Comparison of ENCODE assay signal across 33 cellular contexts in genomic region chr3:183687705-183688104, GRCh38. TPM values are rescaled to one million over a fixed set of nuclear protein-coding genes. Genes with fewer than 3 reads are reported as not detected.
A peak's percentile ranks its signal among the peaks of the same experiment; 100 is the strongest.
DNase-seq lines count a peak whose midpoint lies in the region; ATAC-seq, FAIRE-seq and TF ChIP-seq lines count a peak whose summit lies in the region.
"Had no signal": no experiment of that assay in that cellular context is flagged by ENCODE, and none has a peak within 500 bp of the region (broad histone marks: within the 10 kb centered on the region; RNA-seq: fewer than 3 reads in every experiment).

No MANE protein-coding gene starts in this region.

- H3K9ac ChIP-seq in mammary epithelial cell (ENCODE audit: insufficient read depth, low read length), result no peak overlapping the region
- H3K9ac ChIP-seq in K562 (ENCODE audit: insufficient read depth in 1 of 2, low read depth in 2 of 2, low read length in 2 of 2), result no peak overlapping the region
- H3K9ac ChIP-seq: BLaER1; BLaER1 treated with 17β-estradiol and CSF1 and Interleukin-3, amounts not matched to agents 10 nM and 100 nM had no signal

- no peak overlapping the region for H3K27ac ChIP-seq in mammary epithelial cell (ENCODE audit: insufficient read depth, low read depth, low read length)
- no peak overlapping the region for H3K27ac ChIP-seq in K562 (ENCODE audit: extremely low read depth, low read depth, low read length)
- no peak overlapping the region for H3K27ac ChIP-seq in CD4-positive, alpha-beta T cell (ENCODE audit: low read depth, low read length)
- H3K27ac ChIP-seq: 22Rv1; A549; BLaER1; BLaER1 treated with 17β-estradiol and CSF1 and Interleukin-3, amounts not matched to agents 10 nM and 100 nM had no signal

- POLR2A ChIA-PET in MCF 10A (lab: Yijun Ruan, JAX), result interaction anchor here (0.6 to 2.6 kb wide), 4 partner anchors 9 to 30 kb away, joined by 3 to 13 read pairs (median 4); partner anchors contain the start of gene YEATS2
- POLR2A ChIA-PET in K562 (lab: Yijun Ruan, JAX), result interaction anchor here (0.8 kb wide), 1 partner anchor 38 kb away, joined by 3 read pairs; no protein-coding TSS in a partner anchor
- POLR2A ChIA-PET in CD4-positive, alpha-beta T cell (lab: Charles Lee), result interaction anchor here (1.5 kb wide), 1 partner anchor 10 kb away, joined by 6 read pairs; the partner anchor contains the start of gene YEATS2

- H4K20me1 ChIP-seq in mammary epithelial cell (ENCODE audit: insufficient read depth, low read length) (no peaks in the 10 kb centered on the region), K562 (replicated peaks; ENCODE audit: control insufficient read depth, insufficient read depth, low read length) (no peaks in the 10 kb centered on the region)
- H4K20me1 ChIP-seq: BLaER1 had no signal

- H3K4me3 Mint-ChIP-seq in MCF 10A (ENCODE audit: unreplicated experiment) (no peak overlapping the region), neural crest cell (no peak overlapping the region)
- H3K4me3 Mint-ChIP-seq in CD4-positive, alpha-beta T cell, result no peak overlapping the region
- H3K4me3 Mint-ChIP-seq: B cell; CD14-positive monocyte; CD4-positive, alpha-beta memory T cell; CD4-positive, CD25-positive, alpha-beta regulatory T cell; CD8-positive, alpha-beta memory T cell; CD8-positive, alpha-beta T cell had no signal

- TF ChIP-seq EP300 in K562 (IDR thresholded peaks at IDR 0.05; ENCODE audit: low read length), result no peak

- H3K79me2 ChIP-seq in mammary epithelial cell (ENCODE audit: insufficient read depth, low read length) (no peaks in the 10 kb centered on the region), K562 (ENCODE audit: control insufficient read depth, insufficient read depth, low read length) (no peaks in the 10 kb centered on the region)

- no peak for FAIRE-seq in K562 (lab: Jason Lieb, UNC)
- FAIRE-seq: A204.1, A549, D721Med had no signal

- H3K27me3 ChIP-seq in mammary epithelial cell (ENCODE audit: insufficient read depth, low read length) (no peaks in the 10 kb centered on the region), K562 (ENCODE audit: control insufficient read depth in 2 of 2, insufficient read depth in 2 of 2, low read length in 2 of 2) (no peaks in the 10 kb centered on the region)
- H3K27me3 ChIP-seq in CD4-positive, alpha-beta T cell (ENCODE audit: control insufficient read depth, insufficient read depth, low read length), result no peaks in the 10 kb centered on the region
- H3K27me3 ChIP-seq: BE2C; BLaER1; BLaER1 treated with 17β-estradiol and CSF1 and Interleukin-3, amounts not matched to agents 10 nM and 100 nM had no signal

- intact Hi-C loops in MCF 10A (cut with micrococcal nuclease), result no loop called here
- intact Hi-C loops in mammary epithelial cell (cut with micrococcal nuclease), result no loop called here
- intact Hi-C loops in K562 (cut with micrococcal nuclease), result no loop called here
- intact Hi-C loops in CD4-positive, alpha-beta T cell (cut with DNase I, micrococcal nuclease), result no loop called here

- H2AFZ ChIP-seq in mammary epithelial cell (ENCODE audit: low read depth, low read length) (no peak overlapping the region), K562 (ENCODE audit: low read depth, low read length) (no peak overlapping the region)

- H3K4me1 Mint-ChIP-seq in MCF 10A (ENCODE audit: insufficient read depth, unreplicated experiment), result no peaks in the 10 kb centered on the region
- H3K4me1 Mint-ChIP-seq in neural crest cell, result peaks cover 4% of the 10 kb centered on the region
- no peaks in the 10 kb centered on the region for H3K4me1 Mint-ChIP-seq in CD4-positive, alpha-beta T cell (ENCODE audit: low read depth)
- H3K4me1 Mint-ChIP-seq: B cell; CD8-positive, alpha-beta memory T cell had no signal

- DNase-seq in MCF 10A (ENCODE audit: unreplicated experiment) (no peak), mammary epithelial cell (no peak), K562 (ENCODE audit: extremely low read depth in 1 of 4, low spot score in 3 of 4) (no peak), neural crest cell (ENCODE audit: low read depth, low spot score) (no peak)
- no peak for DNase-seq in CD4-positive, alpha-beta T cell
- DNase-seq: 8988T; ACHN; AML-193; BE2C; C1 segment of cervical spinal cord; Caco-2; Calu3; CD4-positive, alpha-beta memory T cell; CD4-positive, CD25-positive, alpha-beta regulatory T cell; CD8-positive, alpha-beta memory T cell; CD8-positive, alpha-beta T cell; COR-L47; DMS 273 treated with DMSO at 0.1 percent for 48 hours; DMS153; DMS53; DMS79; DMS79 treated with DMSO at 0.1 percent for 48 hours; DND-41; EL had no signal

- BruUV-seq in MCF 10A (replicated peaks; lab: Mats Ljungman, UMichigan) (no TSS peak), mammary epithelial cell (replicated peaks; lab: Mats Ljungman, UMichigan) (no TSS peak), K562 (replicated peaks; lab: Mats Ljungman, UMichigan) (no TSS peak)

- H3K4me2 ChIP-seq in mammary epithelial cell (ENCODE audit: insufficient read depth, low read depth, low read length) (no peak overlapping the region), K562 (ENCODE audit: insufficient read depth, low read length) (no peak overlapping the region)
- H3K4me2 ChIP-seq: A549; BLaER1; BLaER1 treated with 17β-estradiol and CSF1 and Interleukin-3, amounts not matched to agents 10 nM and 100 nM had no signal

- peak overlapping the region; percentile 59 for H3K27ac Mint-ChIP-seq in MCF 10A (ENCODE audit: low read depth, unreplicated experiment)
- peak overlapping the region; percentile 57 for H3K27ac Mint-ChIP-seq in neural crest cell (ENCODE audit: unreplicated experiment)
- no peak overlapping the region for H3K27ac Mint-ChIP-seq in CD4-positive, alpha-beta T cell
- H3K27ac Mint-ChIP-seq: B cell; CD14-positive monocyte; CD4-positive, alpha-beta memory T cell; CD4-positive, CD25-positive, alpha-beta regulatory T cell; CD8-positive, alpha-beta memory T cell; CD8-positive, alpha-beta T cell had no signal

- H3K9me3 Mint-ChIP-seq in MCF 10A (ENCODE audit: unreplicated experiment) (no peaks in the 10 kb centered on the region), neural crest cell (no peaks in the 10 kb centered on the region)
- H3K9me3 Mint-ChIP-seq in CD4-positive, alpha-beta T cell, result no peaks in the 10 kb centered on the region
- H3K9me3 Mint-ChIP-seq: CD4-positive, CD25-positive, alpha-beta regulatory T cell; CD8-positive, alpha-beta memory T cell; CD8-positive, alpha-beta T cell had no signal

- no peaks in the 10 kb centered on the region for H3K36me3 ChIP-seq in mammary epithelial cell (ENCODE audit: insufficient read depth, low read length)
- H3K36me3 ChIP-seq in K562 (ENCODE audit: control insufficient read depth, insufficient read depth, low read length), result no peaks in the 10 kb centered on the region
- H3K36me3 ChIP-seq: BE2C had no signal

- TF ChIP-seq RAD21 in K562 (CRISPR knock-in tag; conservative IDR thresholded peaks at IDR 0.05 in 1 of 2, IDR thresholded peaks at IDR 0.05 in 1 of 2), result no peak

- ATAC-seq in K562 (no peak), esophagus mucosa (no peak)
- ATAC-seq in CD4-positive, alpha-beta T cell (ENCODE audit: poor library complexity), result no peak
- ATAC-seq: A549; CD8-positive, alpha-beta T cell had no signal

- 77% methylated on average over 6 of the region's 6 CpGs for WGBS in mammary epithelial cell (ENCODE audit: low coverage, missing lambda C conversion rate)
- WGBS in K562 (ENCODE audit: insufficient coverage, low coverage, missing lambda C conversion rate), result 65% methylated on average over 6 of the region's 6 CpGs

- in situ Hi-C loops in mammary epithelial cell (cut with MboI; ENCODE audit: low sequenced_read_pairs in 2 of 2) (no loop called here), K562 (cut with MboI) (no loop called here)

- H3K4me1 ChIP-seq in mammary epithelial cell (ENCODE audit: insufficient read depth, low read length) (no peaks in the 10 kb centered on the region), K562 (replicated peaks in 1 of 2; ENCODE audit: control insufficient read depth in 2 of 2, insufficient read depth in 2 of 2, low read length in 2 of 2) (no peaks in the 10 kb centered on the region; a peak in 1 of 5 replicates)
- H3K4me1 ChIP-seq: BE2C, BLaER1, Caco-2 had no signal

- H3K9me3 ChIP-seq in mammary epithelial cell (replicated peaks; ENCODE audit: insufficient read depth, low read length), result no peaks in the 10 kb centered on the region
- H3K9me3 ChIP-seq in K562 (replicated peaks; ENCODE audit: control insufficient read depth, insufficient read depth, low read depth, low read length), result no peaks in the 10 kb centered on the region
- H3K9me3 ChIP-seq in CD4-positive, alpha-beta T cell (ENCODE audit: control insufficient read depth, low read length), result no peaks in the 10 kb centered on the region
- H3K9me3 ChIP-seq: A549, BE2C, BLaER1, Caco-2 had no signal

- no peak overlapping the region for H3K4me3 ChIP-seq in mammary epithelial cell (replicated peaks in 1 of 3; ENCODE audit: insufficient read depth in 1 of 3, low read depth in 2 of 3, low read length in 3 of 3)
- H3K4me3 ChIP-seq in K562, result no peak overlapping the region
- H3K4me3 ChIP-seq: A549; BLaER1; BLaER1 treated with 17β-estradiol and CSF1 and Interleukin-3, amounts not matched to agents 10 nM and 100 nM had no signal

- dilution Hi-C loops in mammary epithelial cell (cut with HindIII; ENCODE audit: low sequenced_read_pairs), result no loop called here

- TF ChIP-seq POLR2A in K562 (conservative IDR thresholded peaks at IDR 0.05), result no peak

- H3K36me3 Mint-ChIP-seq in MCF 10A (ENCODE audit: insufficient read depth, unreplicated experiment) (no peaks in the 10 kb centered on the region), neural crest cell (ENCODE audit: low read depth) (no peaks in the 10 kb centered on the region)
- H3K36me3 Mint-ChIP-seq in CD4-positive, alpha-beta T cell (ENCODE audit: low read depth), result no peaks in the 10 kb centered on the region
- H3K36me3 Mint-ChIP-seq: CD4-positive, alpha-beta memory T cell; CD8-positive, alpha-beta T cell had no signal

- TF ChIP-seq CTCF in MCF 10A (IDR thresholded peaks at IDR 0.05; ENCODE audit: unreplicated experiment) (no peak), mammary epithelial cell (conservative IDR thresholded peaks at IDR 0.05 in 1 of 2, IDR thresholded peaks at IDR 0.05 in 1 of 2; ENCODE audit: extremely low read depth in 1 of 2, insufficient read depth in 1 of 2, low read depth in 1 of 2, low read length in 2 of 2) (no peak), K562 (IDR thresholded peaks at IDR 0.05 in 2 of 3, conservative IDR thresholded peaks at IDR 0.05 in 1 of 3; ENCODE audit: insufficient read depth in 2 of 3, low read depth in 1 of 3, low read length in 3 of 3) (no peak), neural crest cell (conservative IDR thresholded peaks at IDR 0.05) (no peak)
- TF ChIP-seq CTCF in CD4-positive, alpha-beta T cell (IDR thresholded peaks at IDR 0.05), result no peak

- H3K9me1 ChIP-seq in K562 (ENCODE audit: control insufficient read depth, insufficient read depth, low read length), result no peaks in the 10 kb centered on the region

- CTCF ChIA-PET in MCF 10A (lab: Yijun Ruan, JAX) (interaction anchor here (0.6 kb wide), 1 partner anchor 588 kb away, joined by 3 read pairs; no protein-coding TSS in a partner anchor), mammary epithelial cell (lab: Charles Lee; ENCODE audit: low non-redundant PET) (no interaction called here), K562 (lab: Yijun Ruan, JAX; ENCODE audit: low intra/inter-chr PET ratio) (no interaction called here)
- CTCF ChIA-PET in CD4-positive, alpha-beta T cell (lab: Charles Lee), result no interaction called here

- no peaks in the 10 kb centered on the region for H3K27me3 Mint-ChIP-seq in MCF 10A (ENCODE audit: insufficient read depth, unreplicated experiment)
- no peaks in the 10 kb centered on the region for H3K27me3 Mint-ChIP-seq in neural crest cell (ENCODE audit: low read depth)
- no peaks in the 10 kb centered on the region for H3K27me3 Mint-ChIP-seq in CD4-positive, alpha-beta T cell
- H3K27me3 Mint-ChIP-seq: B cell; CD4-positive, alpha-beta memory T cell; CD4-positive, CD25-positive, alpha-beta regulatory T cell; CD8-positive, alpha-beta memory T cell had no signal

RNA-seq across cellular contexts. Expression of gene YEATS2, which starts 9.9 kb away (rescaled TPM):
- total RNA-seq in MCF 10A (2022), result 24.7 and 29.4 TPM in 2 replicates
- 10 to 100 TPM; 33.5 to 45.0 TPM for total RNA-seq in mammary epithelial cell
- polyA plus RNA-seq in mammary epithelial cell, result 29.4 TPM
- 69.7 TPM for polyA minus RNA-seq in mammary epithelial cell
- total RNA-seq in K562 (2011; cell fraction: chromatin; rRNA removed; ENCODE audit: low replicate concordance), result 101 and 141 TPM in 2 replicates
- 48.4 and 57.5 TPM in 2 replicates for total RNA-seq in K562 (2011; cell fraction: nucleolus; rRNA removed)
- 86.7 and 121 TPM in 2 replicates for total RNA-seq in K562 (2011; cell fraction: nucleoplasm; rRNA removed)
- 18.4 and 18.8 TPM in 2 replicates for total RNA-seq in K562 (2014; rRNA removed)
- total RNA-seq in K562 (2014; rRNA removed; fragmentation: Illumina TruSeq; extraction: Trizol), result 21.3 and 22.0 TPM in 2 replicates
- 20.3 and 22.6 TPM in 2 replicates for total RNA-seq in K562 (2015; rRNA removed; fragmentation: Illumina TruSeq; extraction: Trizol)
- total RNA-seq in K562 (2021), result 18.6 and 19.0 TPM in 2 replicates
- 35.2 and 36.6 TPM in 2 replicates for polyA plus RNA-seq in K562 (2011; rRNA removed)
- polyA plus RNA-seq in K562 (2011; cell fraction: cytosol; rRNA removed), result 28.8 TPM in 2 replicates
- 47.1 and 52.7 TPM in 2 replicates for polyA plus RNA-seq in K562 (2011; cell fraction: nucleus; rRNA removed)
- 14.2 and 17.2 TPM in 2 replicates for polyA plus RNA-seq in K562 (2012)
- polyA plus RNA-seq in K562 (2014; fragmentation: Illumina TruSeq; extraction: Trizol), result 25.8 and 27.1 TPM in 2 replicates
- polyA plus RNA-seq in K562 (2014; fragmentation: Nextera tagmentation; extraction: Ambion mirVana), result 1 to 10 TPM; 1.8 to 2.1 TPM
- 14.7 and 16.7 TPM in 2 replicates for polyA plus RNA-seq in K562 (2014; rRNA removed)
- 41.0 and 45.9 TPM in 2 replicates for polyA minus RNA-seq in K562 (2011; rRNA and poly(A)+ RNA removed)
- polyA minus RNA-seq in K562 (2011; cell fraction: cytosol; rRNA and poly(A)+ RNA removed), result 22.4 and 27.1 TPM in 2 replicates
- 26.7 and 44.9 TPM in 2 replicates for polyA minus RNA-seq in K562 (2011; cell fraction: nucleus; rRNA and poly(A)+ RNA removed)
- total RNA-seq in neural crest cell, result 61.9 and 64.6 TPM in 2 replicates
- 13.2 TPM for total RNA-seq in esophagus mucosa
- 10 to 100 TPM; 14.6 to 15.9 TPM for total RNA-seq in CD4-positive, alpha-beta T cell

RNA-seq across cellular contexts. Expression of gene KLHL24, which starts 52.3 kb away (rescaled TPM):
- total RNA-seq in MCF 10A (2022) (13.0 and 17.3 TPM in 2 replicates), mammary epithelial cell (100 to 1,000 TPM in 1 of 2 donors, 10 to 100 TPM in 1; 10.2 to 100 TPM), K562 (2014; rRNA removed) (9.5 and 14.2 TPM in 2 replicates), K562 (2014; rRNA removed; fragmentation: Illumina TruSeq; extraction: Trizol) (14.7 and 18.8 TPM in 2 replicates), K562 (2015; rRNA removed; fragmentation: Illumina TruSeq; extraction: Trizol) (7.4 and 8.7 TPM in 2 replicates), K562 (2021) (14.5 and 21.2 TPM in 2 replicates), neural crest cell (19.0 and 23.7 TPM in 2 replicates), esophagus mucosa (13.2 TPM)
- polyA plus RNA-seq in mammary epithelial cell (2.9 TPM), K562 (2011; rRNA removed) (15.8 and 18.3 TPM in 2 replicates), K562 (2014; fragmentation: Illumina TruSeq; extraction: Trizol) (9.1 and 13.7 TPM in 2 replicates), K562 (2014; fragmentation: Nextera tagmentation; extraction: Ambion mirVana) (1 to 10 TPM; 3.3 to 6.6 TPM), K562 (2014; rRNA removed) (13.8 and 17.1 TPM in 2 replicates)
- polyA minus RNA-seq in mammary epithelial cell, result 12.6 TPM
- total RNA-seq in K562 (2011; cell fraction: chromatin; rRNA removed; ENCODE audit: low replicate concordance), result 24.6 and 59.1 TPM in 2 replicates
- 10.0 and 17.0 TPM in 2 replicates for total RNA-seq in K562 (2011; cell fraction: nucleolus; rRNA removed)
- total RNA-seq in K562 (2011; cell fraction: nucleoplasm; rRNA removed), result 23.2 and 26.3 TPM in 2 replicates
- polyA plus RNA-seq in K562 (2011; cell fraction: cytosol; rRNA removed), result 10.0 and 19.4 TPM in 2 replicates
- polyA plus RNA-seq in K562 (2011; cell fraction: nucleus; rRNA removed), result 5.9 and 12.3 TPM in 2 replicates
- polyA plus RNA-seq in K562 (2012), result 8.5 and 10.7 TPM in 2 replicates
- 76.5 and 94.0 TPM in 2 replicates for polyA minus RNA-seq in K562 (2011; rRNA and poly(A)+ RNA removed)
- polyA minus RNA-seq in K562 (2011; cell fraction: cytosol; rRNA and poly(A)+ RNA removed), result 18.3 and 29.7 TPM in 2 replicates
- 10.1 and 21.4 TPM in 2 replicates for polyA minus RNA-seq in K562 (2011; cell fraction: nucleus; rRNA and poly(A)+ RNA removed)
- total RNA-seq in CD4-positive, alpha-beta T cell, result 100 to 1,000 TPM; 190 to 191 TPM
